Comparison of ENCODE assay signal across 30 cellular contexts in the genomic region with DNA sequence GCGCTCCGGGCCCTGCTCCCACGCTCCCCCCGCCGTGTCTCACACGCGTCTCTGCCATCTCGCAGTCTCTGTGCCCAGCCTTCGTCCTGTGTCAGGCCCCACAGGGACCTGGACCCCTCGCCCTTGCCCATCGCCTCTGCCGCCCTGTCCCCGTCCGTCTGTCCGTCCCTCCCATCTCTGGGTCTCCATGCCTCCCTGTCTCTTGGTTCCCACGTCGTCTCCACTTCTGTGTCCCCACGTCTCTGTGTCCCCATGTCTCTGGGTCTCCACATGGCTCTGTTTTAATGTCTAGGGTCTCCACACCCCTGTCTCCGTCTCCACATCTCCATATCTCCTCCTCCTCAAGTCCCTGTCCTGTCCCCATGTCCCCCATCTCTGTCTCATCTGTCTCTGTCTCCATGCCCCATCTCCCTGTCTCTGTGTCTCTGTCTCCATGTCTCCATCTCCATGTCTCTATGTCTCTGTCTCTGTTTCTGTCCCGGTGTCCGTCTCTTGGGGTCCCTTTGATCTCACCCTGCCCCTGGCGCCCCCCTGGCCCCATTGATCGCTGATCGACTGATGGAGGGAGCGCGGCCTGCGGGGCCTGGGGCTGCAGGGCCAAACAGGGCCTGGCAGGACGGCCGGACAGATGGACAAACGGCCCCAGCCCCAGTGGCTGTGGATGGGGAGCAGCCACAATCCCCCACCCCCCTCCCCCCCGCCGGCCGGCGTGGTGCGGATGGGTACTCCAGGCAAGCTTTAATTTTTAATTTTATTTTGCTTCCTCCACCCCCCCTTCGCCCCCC. TPM values are rescaled to one million over a fixed set of nuclear protein-coding genes. Genes with fewer than 3 reads are reported as not detected.
DNase-seq lines count a peak whose midpoint lies in the region; ATAC-seq, FAIRE-seq and TF ChIP-seq lines count a peak whose summit lies in the region.
"Had no signal": no experiment of that assay in that cellular context is flagged by ENCODE, and none has a peak within 500 bp of the region (broad histone marks: within the 10 kb centered on the region; RNA-seq: fewer than 3 reads in every experiment).

No MANE protein-coding gene starts in this region.

- 29% methylated on average over 29 of the region's 36 CpGs; no CpG with 5 or more reads in 1 of the 2 experiments for WGBS in H1 (ENCODE audit: extremely low coverage in 1 of 2, insufficient coverage in 1 of 2, insufficient read length in 1 of 2, insufficient replicate concordance in 2 of 2, low coverage in 1 of 2, low lambda C conversion rate in 2 of 2, missing lambda C conversion rate in 1 of 2), 2 experiments

- H3K79me1 ChIP-seq in H1 (ENCODE audit: low read depth, low read length), result peaks cover 2% of the 10 kb centered on the region

- H2AFZ ChIP-seq in H1 (ENCODE audit: low read length), result no peak overlapping the region
- H2AFZ ChIP-seq: parathyroid adenoma had no signal

- no peaks in the 10 kb centered on the region for H3K9me3 ChIP-seq in CD8-positive, alpha-beta T cell (ENCODE audit: low read length)
- H3K9me3 ChIP-seq in HUES6 (ENCODE audit: control insufficient read depth, insufficient read depth, low read depth, low read length) (no peaks in the 10 kb centered on the region), H1 (ENCODE audit: insufficient read depth in 2 of 2, low read depth in 1 of 2, low read length in 1 of 2) (no peaks in the 10 kb centered on the region), skeletal muscle satellite cell (replicated peaks; ENCODE audit: low read length) (no peaks in the 10 kb centered on the region)
- H3K9me3 ChIP-seq: adrenal gland, right lobe of liver, upper lobe of right lung had no signal

- no peak for TF ChIP-seq RAD21 in H1 (IDR thresholded peaks at IDR 0.05 in 1 of 2, conservative IDR thresholded peaks at IDR 0.05 in 1 of 2; ENCODE audit: low read depth in 2 of 2, low read length in 2 of 2)

- no peak for ATAC-seq in CD8-positive, alpha-beta T cell
- no peak for ATAC-seq in foreskin keratinocyte
- ATAC-seq: HepG2; PC-3; right lobe of liver; stimulated activated effector memory CD8-positive, alpha-beta T cell treated with anti-CD3 and anti-CD28 coated beads, Interleukin-12 subunit alpha, Interleukin-12 subunit beta, amount 100 ng/mL, for 72 hours; upper lobe of right lung had no signal

- peak overlapping the region; percentile 54 for H2BK120ac ChIP-seq in H1 (replicated peaks; ENCODE audit: low read depth, low read length)

- H3K56ac ChIP-seq in H1 (replicated peaks; ENCODE audit: insufficient read length, low read depth, low read length), result no peak overlapping the region

- peak overlapping the region; percentile 6 for H4K91ac ChIP-seq in H1 (replicated peaks; ENCODE audit: insufficient read length, low read length)

- POLR2A ChIA-PET in CD8-positive, alpha-beta T cell (lab: Charles Lee), result interaction anchor here (0.7 kb wide), 1 partner anchor 56 kb away, joined by 3 read pairs; a partner anchor contains a TSS
- POLR2A ChIA-PET in H1 (lab: Charles Lee; ENCODE audit: partially characterized antibody), result interaction anchor here (0.7 kb wide), 1 partner anchor 14 kb away, joined by 3 read pairs; no protein-coding TSS in a partner anchor

- H2BK5ac ChIP-seq in H1 (ENCODE audit: low read depth, low read length), result 0 out of 2 replicates have a peak overlapping the region, but pooled peaks have one; percentile 18

- peak overlapping the region; percentile 51 for H3K18ac ChIP-seq in H1 (ENCODE audit: extremely low read depth, low read length)

- DNase-seq in CD8-positive, alpha-beta T cell, result no peak
- DNase-seq in H1 (ENCODE audit: low read depth in 1 of 2, low spot score in 2 of 2), result no peak
- DNase-seq in caudate nucleus (lab: John Stamatoyannopoulos, UW), result no peak
- DNase-seq in C1 segment of cervical spinal cord (lab: John Stamatoyannopoulos, UW), result no peak
- no peak for DNase-seq in foreskin keratinocyte
- DNase-seq: activated CD4-positive, alpha-beta T cell treated with anti-CD3 and anti-CD28 coated beads, Interleukin-2, amount 10 ng/mL, durations not matched to agents 7 days and 5 days; activated naive CD4-positive, alpha-beta T cell treated with Interleukin-2 at 50 U/mL for 16 hours; adrenal gland; DMS79; HFFc6; NCI-H1092; NCI-H1694 treated with DMSO at 0.1 percent for 48 hours; NCI-H2171; NK-92 treated with Interleukin-12 subunit alpha and Interleukin-12 subunit beta, amount 100 ng/mL, for 24 hours; PC-3; right lobe of liver; stimulated activated CD4-positive, alpha-beta T cell treated with anti-CD3 and anti-CD28 coated beads, Interleukin-12 subunit alpha, Interleukin-12 subunit beta, amount 100 ng/mL, for 4 hours; stimulated activated CD4-positive, alpha-beta T cell treated with anti-CD3 and anti-CD28 coated beads, Interleukin-4, amount 100 ng/mL, for 1 hour; upper lobe of right lung had no signal

- H2BK20ac ChIP-seq in H1 (ENCODE audit: low read length), result peak overlapping the region; percentile 72; the same call in 1 of the 2 replicates

- H3K27me3 Mint-ChIP-seq in CD8-positive, alpha-beta T cell (ENCODE audit: low read depth), result peaks cover 3% of the 10 kb centered on the region
- H3K27me3 Mint-ChIP-seq: brain had no signal

- no peaks in the 10 kb centered on the region for H3K79me2 ChIP-seq in H1 (ENCODE audit: control insufficient read depth in 1 of 2, insufficient read depth in 2 of 2, low read length in 2 of 2)

- no peaks in the 10 kb centered on the region for H3K36me3 ChIP-seq in CD8-positive, alpha-beta T cell (ENCODE audit: insufficient read depth, low read length)
- no peaks in the 10 kb centered on the region for H3K36me3 ChIP-seq in HUES6 (ENCODE audit: control insufficient read depth, insufficient read depth, low read length)
- H3K36me3 ChIP-seq in H1 (ENCODE audit: control insufficient read depth in 2 of 4, insufficient read depth in 4 of 4, low read length in 3 of 4), result no peaks in the 10 kb centered on the region
- H3K36me3 ChIP-seq in skeletal muscle satellite cell (ENCODE audit: insufficient read depth, low read length), result no peaks in the 10 kb centered on the region
- H3K36me3 ChIP-seq: adrenal gland, right lobe of liver, upper lobe of right lung had no signal

- no peaks in the 10 kb centered on the region for H3K9me3 Mint-ChIP-seq in CD8-positive, alpha-beta T cell
- H3K9me3 Mint-ChIP-seq: activated CD4-positive, alpha-beta T cell treated with anti-CD3 and anti-CD28 coated beads, Interleukin-2, amount 10 ng/mL, durations not matched to agents 7 days and 5 days; brain; HFFc6; stimulated activated effector memory CD8-positive, alpha-beta T cell treated with anti-CD3 and anti-CD28 coated beads, Interleukin-12 subunit alpha, Interleukin-12 subunit beta, amount 100 ng/mL, for 72 hours; T-helper 2 cell treated with Interferon-gamma antibody and Interleukin-4, amounts not matched to agents 5 μg/mL and 100 μg/mL, for 36 hours had no signal

- peak overlapping the region; percentile 97; the same call in 1 of the 2 replicates for H2BK12ac ChIP-seq in H1 (ENCODE audit: low read depth, low read length)

- H3K27me3 ChIP-seq in CD8-positive, alpha-beta T cell (ENCODE audit: insufficient read depth, low read length), result no peaks in the 10 kb centered on the region
- H3K27me3 ChIP-seq in HUES6 (ENCODE audit: control insufficient read depth, insufficient read depth, low read length) (peaks cover 100% of the 10 kb centered on the region), H1 (replicated peaks in 1 of 4; ENCODE audit: control insufficient read depth in 3 of 4, extremely low read depth in 1 of 4, insufficient read depth in 3 of 4, low read length in 3 of 4) (peaks cover 58 to 100% (median 97%) of the 10 kb centered on the region in 4 experiments), skeletal muscle satellite cell (ENCODE audit: control insufficient read depth, insufficient read depth, low read length) (peaks cover 83% of the 10 kb centered on the region), foreskin keratinocyte (peaks cover 82% of the 10 kb centered on the region)
- H3K27me3 ChIP-seq: right lobe of liver had no signal

- no peak overlapping the region for H3K14ac ChIP-seq in H1 (ENCODE audit: insufficient read length)

- intact Hi-C loops in CD8-positive, alpha-beta T cell (cut with DNase I, micrococcal nuclease), result loop anchor here (2.0 to 5.0 kb wide), 2 partner anchors 13 to 37 kb away; a partner anchor contains a TSS

- CTCF ChIA-PET in CD8-positive, alpha-beta T cell (lab: Charles Lee), result no interaction called here
- CTCF ChIA-PET in H1 (lab: Charles Lee; ENCODE audit: partially characterized antibody), result no interaction called here

- H3K4me3 Mint-ChIP-seq in CD8-positive, alpha-beta T cell, result no peak overlapping the region
- H3K4me3 Mint-ChIP-seq: activated CD4-positive, alpha-beta T cell treated with anti-CD3 and anti-CD28 coated beads, Interleukin-2, amount 10 ng/mL, durations not matched to agents 7 days and 5 days; HFFc6; stimulated activated effector memory CD8-positive, alpha-beta T cell treated with anti-CD3 and anti-CD28 coated beads, Interleukin-12 subunit alpha, Interleukin-12 subunit beta, amount 100 ng/mL, for 72 hours; T-helper 2 cell treated with Interferon-gamma antibody and Interleukin-4, amounts not matched to agents 5 μg/mL and 100 μg/mL, for 36 hours had no signal

- no peak overlapping the region for H3K27ac ChIP-seq in CD8-positive, alpha-beta T cell (ENCODE audit: low read depth, low read length)
- H3K27ac ChIP-seq in HUES6 (ENCODE audit: low read depth, low read length), result no peak overlapping the region
- no peak overlapping the region for H3K27ac ChIP-seq in H1 (ENCODE audit: low read depth, low read length)
- H3K27ac ChIP-seq in caudate nucleus (ENCODE audit: low read depth, low read length), result no peak overlapping the region
- no peak overlapping the region for H3K27ac ChIP-seq in foreskin keratinocyte
- H3K27ac ChIP-seq: adrenal gland, epithelial cell of prostate, parathyroid adenoma, right lobe of liver, upper lobe of right lung had no signal

- H4K20me1 ChIP-seq in H1 (replicated peaks in 1 of 2; ENCODE audit: control insufficient read depth in 1 of 2, insufficient read depth in 2 of 2, low read length in 2 of 2), result peaks cover 9 to 55% of the 10 kb centered on the region in 2 experiments

- TF ChIP-seq EP300 in H1 (IDR thresholded peaks at IDR 0.05; ENCODE audit: borderline replicate concordance in 1 of 2, low read depth in 2 of 2, low read length in 2 of 2), result no peak

- H3K4me1 Mint-ChIP-seq in CD8-positive, alpha-beta T cell (ENCODE audit: low read depth), result peaks cover 34% of the 10 kb centered on the region

- no peak overlapping the region for H3K4ac ChIP-seq in H1 (replicated peaks; ENCODE audit: insufficient read length, low read depth, low read length)

- H4K8ac ChIP-seq in H1 (ENCODE audit: extremely low read depth, insufficient read depth, low read length), result no peak overlapping the region

- H3K9ac ChIP-seq in HUES6 (ENCODE audit: low read length) (no peak overlapping the region), H1 (replicated peaks in 1 of 4; ENCODE audit: extremely low read depth in 1 of 4, low read depth in 3 of 4, low read length in 3 of 4) (no peak overlapping the region; a peak in 1 of 7 replicates), skeletal muscle satellite cell (ENCODE audit: low read depth, low read length) (no peak overlapping the region)
- H3K9ac ChIP-seq: parathyroid adenoma had no signal

- H3K23ac ChIP-seq in H1 (ENCODE audit: insufficient read length), result no peak overlapping the region

- TF ChIP-seq CTCF in CD8-positive, alpha-beta T cell (IDR thresholded peaks at IDR 0.05), result no peak
- TF ChIP-seq CTCF in H1 (IDR thresholded peaks at IDR 0.05; ENCODE audit: control extremely low read depth in 1 of 3, insufficient read depth in 1 of 3, low read depth in 1 of 3, low read length in 3 of 3) (no peak), foreskin keratinocyte (conservative IDR thresholded peaks at IDR 0.05) (no peak)

- peaks cover 72% of the 10 kb centered on the region for H3K4me1 ChIP-seq in CD8-positive, alpha-beta T cell (ENCODE audit: insufficient read depth, low read length)
- H3K4me1 ChIP-seq in HUES6 (ENCODE audit: control insufficient read depth, insufficient read depth, low read length) (peaks cover 9% of the 10 kb centered on the region; the same call in 1 of the 2 replicates), H1 (replicated peaks in 1 of 4; ENCODE audit: control insufficient read depth in 3 of 4, insufficient read depth in 4 of 4, low read length in 3 of 4) (peaks cover 0 to 23% (median 5%) of the 10 kb centered on the region in 4 experiments; a peak in 5 of 7 replicates), skeletal muscle satellite cell (ENCODE audit: control insufficient read depth, insufficient read depth, low read length) (no peaks in the 10 kb centered on the region), foreskin keratinocyte (no peaks in the 10 kb centered on the region)
- H3K4me1 ChIP-seq: adrenal gland, right lobe of liver, upper lobe of right lung had no signal

- H2BK15ac ChIP-seq in H1 (ENCODE audit: low read length), result peak overlapping the region; percentile 81

- H2AK5ac ChIP-seq in H1 (ENCODE audit: low read depth, low read length), result 0 out of 2 replicates have a peak overlapping the region, but pooled peaks have one; percentile 72

- peaks cover 20% of the 10 kb centered on the region for H3K23me2 ChIP-seq in H1 (ENCODE audit: low read depth, low read length)

- FAIRE-seq in H1 (lab: Jason Lieb, UNC), result no peak
- FAIRE-seq: GM18507, HepG2 had no signal

- H3K4me2 ChIP-seq in H1 (ENCODE audit: insufficient read depth in 1 of 2, low read depth in 2 of 2, low read length in 2 of 2) (peak overlapping the region; percentile 54 to 65), skeletal muscle satellite cell (ENCODE audit: low read length) (peak overlapping the region; percentile 56)

- H3K4me3 ChIP-seq in CD8-positive, alpha-beta T cell (ENCODE audit: low read depth, low read length), result peak overlapping the region; percentile 62
- H3K4me3 ChIP-seq in HUES6 (ENCODE audit: low read depth, low read length) (peak overlapping the region; percentile 38), H1 (ENCODE audit: extremely low read depth in 1 of 4, insufficient read depth in 2 of 4, low read depth in 3 of 4, low read length in 4 of 4) (peak overlapping the region in 2 of 4 experiments; percentile 13 to 49; a peak in 3 of 8 replicates), skeletal muscle satellite cell (ENCODE audit: low read length) (no peak overlapping the region)
- H3K4me3 ChIP-seq: adrenal gland, lung, right lobe of liver, upper lobe of right lung had no signal

- H3K27ac Mint-ChIP-seq in CD8-positive, alpha-beta T cell, result no peak overlapping the region
- H3K27ac Mint-ChIP-seq: activated CD4-positive, alpha-beta T cell treated with anti-CD3 and anti-CD28 coated beads, Interleukin-2, amount 10 ng/mL, durations not matched to agents 7 days and 5 days; brain; HFFc6; stimulated activated effector memory CD8-positive, alpha-beta T cell treated with anti-CD3 and anti-CD28 coated beads, Interleukin-12 subunit alpha, Interleukin-12 subunit beta, amount 100 ng/mL, for 72 hours; T-helper 2 cell treated with Interferon-gamma antibody and Interleukin-4, amounts not matched to agents 5 μg/mL and 100 μg/mL, for 36 hours had no signal

- TF ChIP-seq POLR2A in H1 (IDR thresholded peaks at IDR 0.05; ENCODE audit: control extremely low read depth in 1 of 2, low read depth in 2 of 2, low read length in 2 of 2), result no peak

- H3K36me3 Mint-ChIP-seq in CD8-positive, alpha-beta T cell, result no peaks in the 10 kb centered on the region

- no peak overlapping the region for H4K5ac ChIP-seq in H1 (ENCODE audit: insufficient read length, low read depth, low read length)

RNA-seq across cellular contexts. Expression of a gene that starts 12.8 kb away (rescaled TPM):
- total RNA-seq in CD8-positive, alpha-beta T cell, result 1 to 10 TPM; 5.4 to 6.8 TPM
- not detected in 2 replicates for total RNA-seq in H1 (2021; fragmentation: NEBNext Ultra II Directional; extraction: Animal tissue kit (Norgen Biotek cat#: 25700))
- polyA plus RNA-seq in H1 (2011; rRNA removed) (0.08 and 0.12 TPM in 2 replicates), foreskin keratinocyte (0.03 and 0.08 TPM in 2 replicates)
- 0.03 TPM for polyA plus RNA-seq in H1 (2011; cell fraction: cytosol; rRNA removed)
- 0.33 TPM for polyA plus RNA-seq in H1 (2011; cell fraction: nucleus; rRNA removed)
- 0.08 to 0.16 TPM (median 0.10 TPM) in 3 of 4 replicates, not detected in the other for polyA plus RNA-seq in H1 (2012, experiment 1 of 2)
- polyA plus RNA-seq in H1 (2012, experiment 2 of 2), result not detected
- 0.02 TPM for polyA plus RNA-seq in H1 (2013, experiment 1 of 2)
- 0.06 TPM for polyA plus RNA-seq in H1 (2013, experiment 2 of 2)
- polyA minus RNA-seq in H1 (2011; rRNA and poly(A)+ RNA removed), result not detected in 2 replicates
- polyA minus RNA-seq in H1 (2011; cell fraction: cytosol; rRNA and poly(A)+ RNA removed), result not detected
- polyA minus RNA-seq in H1 (2011; cell fraction: nucleus; rRNA and poly(A)+ RNA removed), result not detected
- under 0.01 TPM in 1 of 2 replicates, not detected in the other for total RNA-seq in skeletal muscle satellite cell (2012; rRNA removed)
- total RNA-seq in foreskin keratinocyte, result not detected in 2 replicates
- total RNA-seq: adrenal gland, HepG2, right lobe of liver had no signal
- polyA plus RNA-seq: HepG2 had no signal

RNA-seq across cellular contexts. Expression of a gene that starts 32.5 kb away (rescaled TPM):
- 1,000 to 10,000 TPM; 1,125 to 1,160 TPM for total RNA-seq in CD8-positive, alpha-beta T cell
- 49.0 and 54.6 TPM in 2 replicates for total RNA-seq in H1 (2021; fragmentation: NEBNext Ultra II Directional; extraction: Animal tissue kit (Norgen Biotek cat#: 25700))
- 23.0 and 41.1 TPM in 2 replicates for polyA plus RNA-seq in H1 (2011; rRNA removed)
- polyA plus RNA-seq in H1 (2011; cell fraction: cytosol; rRNA removed), result 35.9 TPM
- 95.3 TPM for polyA plus RNA-seq in H1 (2011; cell fraction: nucleus; rRNA removed)
- polyA plus RNA-seq in H1 (2012, experiment 1 of 2), result 38.4 to 51.0 TPM (median 48.8 TPM) in 4 replicates
- 35.5 TPM for polyA plus RNA-seq in H1 (2012, experiment 2 of 2)
- polyA plus RNA-seq in H1 (2013, experiment 1 of 2), result 49.6 TPM
- 44.9 TPM for polyA plus RNA-seq in H1 (2013, experiment 2 of 2)
- polyA minus RNA-seq in H1 (2011; rRNA and poly(A)+ RNA removed), result 9.4 and 11.0 TPM in 2 replicates
- 25.5 TPM for polyA minus RNA-seq in H1 (2011; cell fraction: cytosol; rRNA and poly(A)+ RNA removed)
- polyA minus RNA-seq in H1 (2011; cell fraction: nucleus; rRNA and poly(A)+ RNA removed), result 34.6 TPM
- total RNA-seq in skeletal muscle satellite cell (2012; rRNA removed), result 43.9 and 48.3 TPM in 2 replicates
- 85.1 and 85.6 TPM in 2 replicates for total RNA-seq in foreskin keratinocyte
- 114 and 135 TPM in 2 replicates for polyA plus RNA-seq in foreskin keratinocyte

RNA-seq across cellular contexts. Expression of a gene that starts 38.4 kb away (rescaled TPM):
- total RNA-seq in CD8-positive, alpha-beta T cell, result 10 to 100 TPM; 19.5 to 19.6 TPM
- 0.54 TPM in 1 of 2 replicates, not detected in the other for total RNA-seq in H1 (2021; fragmentation: NEBNext Ultra II Directional; extraction: Animal tissue kit (Norgen Biotek cat#: 25700))
- polyA plus RNA-seq in H1 (2011; rRNA removed), result 0.77 and 0.83 TPM in 2 replicates
- polyA plus RNA-seq in H1 (2011; cell fraction: cytosol; rRNA removed), result 0.49 TPM
- polyA plus RNA-seq in H1 (2011; cell fraction: nucleus; rRNA removed), result 0.91 TPM
- 0.28 to 1.0 TPM (median 0.52 TPM) in 3 of 4 replicates, not detected in the other for polyA plus RNA-seq in H1 (2012, experiment 1 of 2)
- polyA plus RNA-seq in H1 (2012, experiment 2 of 2), result 0.55 TPM
- 0.59 TPM for polyA plus RNA-seq in H1 (2013, experiment 1 of 2)
- polyA plus RNA-seq in H1 (2013, experiment 2 of 2), result 0.68 TPM
- not detected in 2 replicates for polyA minus RNA-seq in H1 (2011; rRNA and poly(A)+ RNA removed)
- not detected for polyA minus RNA-seq in H1 (2011; cell fraction: cytosol; rRNA and poly(A)+ RNA removed)
- polyA minus RNA-seq in H1 (2011; cell fraction: nucleus; rRNA and poly(A)+ RNA removed), result not detected
- not detected in 2 replicates for total RNA-seq in skeletal muscle satellite cell (2012; rRNA removed)
- 0.11 and 0.20 TPM in 2 replicates for total RNA-seq in foreskin keratinocyte
- 0.17 and 0.30 TPM in 2 replicates for polyA plus RNA-seq in foreskin keratinocyte
- polyA plus RNA-seq: neural cell had no signal

RNA-seq across cellular contexts. Expression of a gene that starts 43.7 kb away (rescaled TPM):
- 100 to 1,000 TPM in 1 of 2 experiments, 10 to 100 TPM in 1; 99.5 to 114 TPM for total RNA-seq in CD8-positive, alpha-beta T cell
- total RNA-seq in H1 (2021; fragmentation: NEBNext Ultra II Directional; extraction: Animal tissue kit (Norgen Biotek cat#: 25700)), result 123 and 124 TPM in 2 replicates
- polyA plus RNA-seq in H1 (2011; rRNA removed) (439 and 585 TPM in 2 replicates), foreskin keratinocyte (212 and 326 TPM in 2 replicates)
- polyA plus RNA-seq in H1 (2011; cell fraction: cytosol; rRNA removed), result 282 TPM
- polyA plus RNA-seq in H1 (2011; cell fraction: nucleus; rRNA removed), result 227 TPM
- 99.4 to 181 TPM (median 175 TPM) in 4 replicates for polyA plus RNA-seq in H1 (2012, experiment 1 of 2)
- polyA plus RNA-seq in H1 (2012, experiment 2 of 2), result 315 TPM
- polyA plus RNA-seq in H1 (2013, experiment 1 of 2), result 173 TPM
- 186 TPM for polyA plus RNA-seq in H1 (2013, experiment 2 of 2)
- 46.7 and 56.4 TPM in 2 replicates for polyA minus RNA-seq in H1 (2011; rRNA and poly(A)+ RNA removed)
- polyA minus RNA-seq in H1 (2011; cell fraction: cytosol; rRNA and poly(A)+ RNA removed), result 53.9 TPM
- polyA minus RNA-seq in H1 (2011; cell fraction: nucleus; rRNA and poly(A)+ RNA removed), result 41.0 TPM
- total RNA-seq in skeletal muscle satellite cell (2012; rRNA removed), result 130 and 191 TPM in 2 replicates
- total RNA-seq in foreskin keratinocyte, result 155 and 188 TPM in 2 replicates

RNA-seq across cellular contexts. Expression of a gene that starts 55.4 kb away (rescaled TPM):
- 1,000 to 10,000 TPM; 3,663 to 3,781 TPM for total RNA-seq in CD8-positive, alpha-beta T cell
- 2,817 and 2,831 TPM in 2 replicates for total RNA-seq in H1 (2021; fragmentation: NEBNext Ultra II Directional; extraction: Animal tissue kit (Norgen Biotek cat#: 25700))
- polyA plus RNA-seq in H1 (2011; rRNA removed) (5,751 and 9,112 TPM in 2 replicates), foreskin keratinocyte (5,360 and 6,188 TPM in 2 replicates)
- polyA plus RNA-seq in H1 (2011; cell fraction: cytosol; rRNA removed), result 5,170 TPM
- polyA plus RNA-seq in H1 (2011; cell fraction: nucleus; rRNA removed), result 1,732 TPM
- 3,684 to 5,048 TPM (median 4,659 TPM) in 4 replicates for polyA plus RNA-seq in H1 (2012, experiment 1 of 2)
- 6,526 TPM for polyA plus RNA-seq in H1 (2012, experiment 2 of 2)
- 3,247 TPM for polyA plus RNA-seq in H1 (2013, experiment 1 of 2)
- polyA plus RNA-seq in H1 (2013, experiment 2 of 2), result 3,131 TPM
- polyA minus RNA-seq in H1 (2011; rRNA and poly(A)+ RNA removed), result 334 and 573 TPM in 2 replicates
- polyA minus RNA-seq in H1 (2011; cell fraction: cytosol; rRNA and poly(A)+ RNA removed), result 1,472 TPM
- 675 TPM for polyA minus RNA-seq in H1 (2011; cell fraction: nucleus; rRNA and poly(A)+ RNA removed)
- 716 and 761 TPM in 2 replicates for total RNA-seq in skeletal muscle satellite cell (2012; rRNA removed)
- total RNA-seq in foreskin keratinocyte, result 3,278 and 3,889 TPM in 2 replicates

Comparison
In these comparisons a context has a peak if more than half of its experiments do, and no peak if none do; other contexts are left out.
1. RNA of a gene that starts 32.5 kb away (total RNA-seq): 1,125 to 1,160 TPM in CD8-positive, alpha-beta T cell; 85.1 to 85.6 TPM in foreskin keratinocyte and 49.0 to 54.6 TPM in H1; every median in the first group is over 10 times any median in the second.
2. RNA of a gene that starts 38.4 kb away (total RNA-seq): 19.5 to 19.6 TPM in CD8-positive, alpha-beta T cell; 0.54 TPM in H1 and 0.11 to 0.20 TPM in foreskin keratinocyte; every median in the first group is over 10 times any median in the second.